Comparison of ENCODE assay signal across 1 cellular context in genomic region chr7:144853542-144853941, GRCh38.
TF ChIP-seq lines count a peak whose summit lies in the region.

No MANE protein-coding gene starts in this region.

TF ChIP-seq in HepG2, 621 proteins besides CTCF, POLR2A, EP300 and RAD21 (continued from another document):
- TF ChIP-seq PRDM4 (CRISPR knock-in tag; IDR thresholded peaks at IDR 0.05; ENCODE audit: borderline replicate concordance) (no peak), ZFP90 (CRISPR knock-in tag; IDR thresholded peaks at IDR 0.05; ENCODE audit: borderline replicate concordance) (no peak), SALL1 (CRISPR knock-in tag; IDR thresholded peaks at IDR 0.05) (no peak), SAP130 (CRISPR knock-in tag; IDR thresholded peaks at IDR 0.05; ENCODE audit: low read depth) (no peak), ZBTB43 (CRISPR knock-in tag; conservative IDR thresholded peaks at IDR 0.05) (no peak), DMAP1 (CRISPR knock-in tag; IDR thresholded peaks at IDR 0.05) (no peak)
